25 cellular contexts compared by ENCODE assay signal in genomic region chr12:89946518-89946917, GRCh38.
DNase-seq lines count a peak whose midpoint lies in the region; ATAC-seq, FAIRE-seq and TF ChIP-seq lines count a peak whose summit lies in the region.
"Had no signal": no experiment of that assay in that cellular context is flagged by ENCODE, and none has a peak within 500 bp of the region (broad histone marks: within the 10 kb centered on the region; RNA-seq: fewer than 3 reads in every experiment).

No MANE protein-coding gene starts in this region.

- 42 to 49% methylated on average over 3 of the region's 3 CpGs for WGBS in body of pancreas, 2 donors

- FAIRE-seq in H54 (lab: Jason Lieb, UNC) (peak; percentile 52), RCC 7860 (lab: Jason Lieb, UNC) (no peak)
- FAIRE-seq: GM18507, urothelium cell line had no signal

- TF ChIP-seq POLR2A in H54 (IDR thresholded peaks at IDR 0.05; ENCODE audit: low read depth, low read length) = no peak
- TF ChIP-seq POLR2A in body of pancreas (IDR thresholded peaks at IDR 0.05) = no peak

- H3K9ac ChIP-seq in muscle layer of colon (ENCODE audit: low read length) = no peak overlapping the region

- H3K27me3 ChIP-seq in muscle layer of colon (ENCODE audit: control insufficient read depth in 1 of 2, insufficient read depth in 2 of 2, low read length in 2 of 2) (no peaks in the 10 kb centered on the region), foreskin keratinocyte (no peaks in the 10 kb centered on the region), body of pancreas (no peaks in the 10 kb centered on the region)
- H3K27me3 ChIP-seq: spleen had no signal

- peak overlapping the region; percentile 22 for H3K27ac ChIP-seq in muscle layer of colon (ENCODE audit: low read depth, low read length)
- no peak overlapping the region for H3K27ac ChIP-seq in foreskin keratinocyte
- no peak overlapping the region for H3K27ac ChIP-seq in body of pancreas

- H3K9me3 ChIP-seq in muscle layer of colon (ENCODE audit: low read length) (no peaks in the 10 kb centered on the region), body of pancreas (no peaks in the 10 kb centered on the region)
- H3K9me3 ChIP-seq: spleen had no signal

- ATAC-seq in activated T-helper 17 cell treated with anti-CD3 and anti-CD28 coated beads, Interleukin-2, amount 50 U/mL, for 72 hours (replicated peaks) = no peak
- no peak for ATAC-seq in stimulated activated naive B cell treated with anti-CD40 and anti-IgM and Interleukin-4, amounts not matched to agents 10 μg/mL and 1 μg/mL and 100 μg/mL, for 72 hours (replicated peaks)
- ATAC-seq in foreskin keratinocyte (no peak), body of pancreas (no peak)
- ATAC-seq: activated CD8-positive, alpha-beta T cell treated with anti-CD3 and anti-CD28 coated beads, Interleukin-2, amount 10 ng/mL, durations not matched to agents 7 days and 5 days; HCT116; left cardiac atrium had no signal

- H3K4me3 ChIP-seq in muscle layer of colon (ENCODE audit: low read depth in 1 of 2, low read length in 2 of 2) = no peak overlapping the region
- no peak overlapping the region for H3K4me3 ChIP-seq in body of pancreas
- H3K4me3 ChIP-seq: spleen had no signal

- no peak overlapping the region for H3K4me3 Mint-ChIP-seq in activated T-helper 17 cell treated with anti-CD3 and anti-CD28 coated beads, Interleukin-2, amount 50 U/mL, for 72 hours
- H3K4me3 Mint-ChIP-seq in stimulated activated naive B cell treated with anti-CD40 and anti-IgM and Interleukin-4, amounts not matched to agents 10 μg/mL and 1 μg/mL and 100 μg/mL, for 72 hours = no peak overlapping the region
- H3K4me3 Mint-ChIP-seq: activated CD8-positive, alpha-beta T cell treated with anti-CD3 and anti-CD28 coated beads, Interleukin-2, amount 10 ng/mL, durations not matched to agents 7 days and 5 days; dendritic cell treated with granulocyte-macrophage colony-stimulating factor and Interleukin-4, amounts not matched to agents 40 ng/mL and 50 ng/mL, for 4 days had no signal

- H3K27ac Mint-ChIP-seq in activated T-helper 17 cell treated with anti-CD3 and anti-CD28 coated beads, Interleukin-2, amount 50 U/mL, for 72 hours = peak overlapping the region; percentile 74
- peak overlapping the region; percentile 60 for H3K27ac Mint-ChIP-seq in stimulated activated naive B cell treated with anti-CD40 and anti-IgM and Interleukin-4, amounts not matched to agents 10 μg/mL and 1 μg/mL and 100 μg/mL, for 72 hours
- H3K27ac Mint-ChIP-seq: activated CD8-positive, alpha-beta T cell treated with anti-CD3 and anti-CD28 coated beads, Interleukin-2, amount 10 ng/mL, durations not matched to agents 7 days and 5 days; dendritic cell treated with granulocyte-macrophage colony-stimulating factor and Interleukin-4, amounts not matched to agents 40 ng/mL and 50 ng/mL, for 4 days had no signal

- H3K36me3 ChIP-seq in muscle layer of colon (ENCODE audit: insufficient read depth, low read length) (no peaks in the 10 kb centered on the region), body of pancreas (replicated peaks in 1 of 2; ENCODE audit: insufficient read depth in 1 of 2, low read depth in 2 of 2) (no peaks in the 10 kb centered on the region)
- H3K36me3 ChIP-seq: spleen had no signal

- TF ChIP-seq CTCF in foreskin keratinocyte (conservative IDR thresholded peaks at IDR 0.05) (no peak), body of pancreas (IDR thresholded peaks at IDR 0.05) (no peak)

- H3K4me1 ChIP-seq in muscle layer of colon (ENCODE audit: insufficient read depth, low read length) (peaks cover 60% of the 10 kb centered on the region), foreskin keratinocyte (peaks cover 32% of the 10 kb centered on the region), body of pancreas (peaks cover 18% of the 10 kb centered on the region)

- intact Hi-C loops in body of pancreas (cut with DNase I) = no loop called here

- H3K9me3 Mint-ChIP-seq in activated T-helper 17 cell treated with anti-CD3 and anti-CD28 coated beads, Interleukin-2, amount 50 U/mL, for 72 hours = peaks cover 3% of the 10 kb centered on the region
- peaks cover 0 to 1% of the 10 kb centered on the region in 2 donors for H3K9me3 Mint-ChIP-seq in stimulated activated naive B cell treated with anti-CD40 and anti-IgM and Interleukin-4, amounts not matched to agents 10 μg/mL and 1 μg/mL and 100 μg/mL, for 72 hours
- H3K9me3 Mint-ChIP-seq: dendritic cell treated with granulocyte-macrophage colony-stimulating factor and Interleukin-4, amounts not matched to agents 40 ng/mL and 50 ng/mL, for 4 days had no signal

- no peaks in the 10 kb centered on the region for H3K27me3 Mint-ChIP-seq in activated T-helper 17 cell treated with anti-CD3 and anti-CD28 coated beads, Interleukin-2, amount 50 U/mL, for 72 hours
- no peaks in the 10 kb centered on the region for H3K27me3 Mint-ChIP-seq in stimulated activated naive B cell treated with anti-CD40 and anti-IgM and Interleukin-4, amounts not matched to agents 10 μg/mL and 1 μg/mL and 100 μg/mL, for 72 hours
- H3K27me3 Mint-ChIP-seq: dendritic cell treated with granulocyte-macrophage colony-stimulating factor and Interleukin-4, amounts not matched to agents 40 ng/mL and 50 ng/mL, for 4 days had no signal

- no peaks in the 10 kb centered on the region for H3K36me3 Mint-ChIP-seq in activated T-helper 17 cell treated with anti-CD3 and anti-CD28 coated beads, Interleukin-2, amount 50 U/mL, for 72 hours (ENCODE audit: low read depth)
- H3K36me3 Mint-ChIP-seq in stimulated activated naive B cell treated with anti-CD40 and anti-IgM and Interleukin-4, amounts not matched to agents 10 μg/mL and 1 μg/mL and 100 μg/mL, for 72 hours = peaks cover 0 to 16% of the 10 kb centered on the region in 2 donors

- DNase-seq in H54 (ENCODE audit: insufficient read length, low spot score) (no peak), foreskin keratinocyte (no peak), RCC 7860 (ENCODE audit: low spot score) (no peak), body of pancreas (no peak)
- no peak for DNase-seq in stimulated activated naive B cell treated with anti-CD40 and anti-IgM and Interleukin-4, amounts not matched to agents 10 μg/mL and 1 μg/mL and 100 μg/mL, for 72 hours
- DNase-seq: activated CD4-positive, alpha-beta T cell treated with anti-CD3 and anti-CD28 coated beads for 1 hour; activated CD8-positive, alpha-beta T cell treated with anti-CD3 and anti-CD28 coated beads, Interleukin-2, amount 10 ng/mL, durations not matched to agents 7 days and 5 days; activated naive CD4-positive, alpha-beta T cell; DMS53; GDM1; head of caudate nucleus; KBM-7; left cardiac atrium; mesendoderm; NCI-H146; NCI-H69; spleen; stimulated activated CD4-positive, alpha-beta T cell treated with anti-CD3 and anti-CD28 coated beads, Interleukin-4, amount 100 ng/mL, for 24 hours; SW 1271 had no signal

- H3K4me1 Mint-ChIP-seq in activated T-helper 17 cell treated with anti-CD3 and anti-CD28 coated beads, Interleukin-2, amount 50 U/mL, for 72 hours = peaks cover 42% of the 10 kb centered on the region
- H3K4me1 Mint-ChIP-seq in stimulated activated naive B cell treated with anti-CD40 and anti-IgM and Interleukin-4, amounts not matched to agents 10 μg/mL and 1 μg/mL and 100 μg/mL, for 72 hours = peaks cover 39 to 85% of the 10 kb centered on the region in 2 donors
